Comparison of ENCODE assay signal across 19 cellular contexts in the genomic region with DNA sequence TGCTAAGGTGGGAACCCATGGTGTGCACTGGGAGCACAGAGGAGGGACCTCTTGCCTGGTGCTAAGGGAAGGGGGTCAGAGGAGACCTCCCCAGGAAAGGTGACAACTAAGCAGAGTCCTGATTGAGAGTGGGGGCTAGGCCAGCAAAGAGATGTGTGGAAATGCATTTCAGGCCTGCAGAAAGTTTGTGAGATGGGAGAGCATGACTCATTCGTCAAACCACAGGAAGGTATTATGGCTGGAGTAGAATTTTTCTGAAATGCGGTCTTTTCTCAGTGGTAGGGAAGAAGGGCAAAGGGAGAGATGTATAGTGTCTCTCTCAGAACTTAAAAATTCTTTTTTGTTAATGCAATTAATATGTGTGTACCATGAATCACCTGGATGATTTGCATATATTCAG. TPM values are rescaled to one million over a fixed set of nuclear protein-coding genes. Genes with fewer than 3 reads are reported as not detected.
DNase-seq lines count a peak whose midpoint lies in the region; ATAC-seq and TF ChIP-seq lines count a peak whose summit lies in the region.
"Had no signal": no experiment of that assay in that cellular context is flagged by ENCODE, and none has a peak within 500 bp of the region (broad histone marks: within the 10 kb centered on the region; RNA-seq: fewer than 3 reads in every experiment).

No MANE protein-coding gene starts in this region.

- no peaks in the 10 kb centered on the region for H3K27me3 Mint-ChIP-seq in activated naive CD8-positive, alpha-beta T cell treated with anti-CD3 and anti-CD28 coated beads, Interleukin-2, amount 50 U/mL, for 24 hours
- H3K27me3 Mint-ChIP-seq in activated naive CD8-positive, alpha-beta T cell treated with anti-CD3 and anti-CD28 coated beads for 36 hours = peaks cover 3% of the 10 kb centered on the region
- no peaks in the 10 kb centered on the region for H3K27me3 Mint-ChIP-seq in stimulated activated naive CD8-positive, alpha-beta T cell treated with anti-CD3 and anti-CD28 coated beads, Interleukin-15, amount 100 ng/mL, for 72 hours

- TF ChIP-seq POLR2A in GM18505 (IDR thresholded peaks at IDR 0.05; ENCODE audit: borderline replicate concordance, extremely low read depth, insufficient read depth, insufficient read length) = no peak

- peaks cover 5% of the 10 kb centered on the region for H3K9me3 Mint-ChIP-seq in activated naive CD8-positive, alpha-beta T cell treated with anti-CD3 and anti-CD28 coated beads, Interleukin-2, amount 50 U/mL, for 24 hours
- H3K9me3 Mint-ChIP-seq in activated naive CD8-positive, alpha-beta T cell treated with anti-CD3 and anti-CD28 coated beads for 36 hours = peaks cover 7% of the 10 kb centered on the region
- H3K9me3 Mint-ChIP-seq in stimulated activated naive CD8-positive, alpha-beta T cell treated with anti-CD3 and anti-CD28 coated beads, Interleukin-15, amount 100 ng/mL, for 72 hours = peaks cover 0 to 8% of the 10 kb centered on the region in 2 donors
- H3K9me3 Mint-ChIP-seq: neural crest cell had no signal

- no peak overlapping the region for H3K4me3 Mint-ChIP-seq in activated naive CD8-positive, alpha-beta T cell treated with anti-CD3 and anti-CD28 coated beads, Interleukin-2, amount 50 U/mL, for 24 hours
- no peak overlapping the region for H3K4me3 Mint-ChIP-seq in activated naive CD8-positive, alpha-beta T cell treated with anti-CD3 and anti-CD28 coated beads for 36 hours
- no peak overlapping the region for H3K4me3 Mint-ChIP-seq in stimulated activated naive CD8-positive, alpha-beta T cell treated with anti-CD3 and anti-CD28 coated beads, Interleukin-15, amount 100 ng/mL, for 72 hours
- H3K4me3 Mint-ChIP-seq: neural crest cell had no signal

- ATAC-seq in activated naive CD8-positive, alpha-beta T cell treated with anti-CD3 and anti-CD28 coated beads, Interleukin-2, amount 50 U/mL, for 24 hours = peak; percentile 66
- peak; percentile 26 for ATAC-seq in stimulated activated naive CD8-positive, alpha-beta T cell treated with anti-CD3 and anti-CD28 coated beads, Interleukin-15, amount 100 ng/mL, for 72 hours
- ATAC-seq in GM18505 (IDR thresholded peaks at IDR 0.05; ENCODE audit: unreplicated experiment) (no peak), HG03432 (IDR thresholded peaks at IDR 0.05; ENCODE audit: unreplicated experiment) (no peak), GM19395 (IDR thresholded peaks at IDR 0.05; ENCODE audit: unreplicated experiment) (no peak)

- no peaks in the 10 kb centered on the region for H3K36me3 Mint-ChIP-seq in activated naive CD8-positive, alpha-beta T cell treated with anti-CD3 and anti-CD28 coated beads, Interleukin-2, amount 50 U/mL, for 24 hours (ENCODE audit: low read depth)
- peaks cover 3% of the 10 kb centered on the region for H3K36me3 Mint-ChIP-seq in activated naive CD8-positive, alpha-beta T cell treated with anti-CD3 and anti-CD28 coated beads for 36 hours

- no peak for DNase-seq in activated naive CD8-positive, alpha-beta T cell treated with anti-CD3 and anti-CD28 coated beads, Interleukin-2, amount 50 U/mL, for 24 hours
- no peak for DNase-seq in activated naive CD8-positive, alpha-beta T cell treated with anti-CD3 and anti-CD28 coated beads for 36 hours
- DNase-seq in SIG-M5 (lab: John Stamatoyannopoulos, UW) (peak; percentile 53), epithelial cell of prostate (ENCODE audit: low read depth, low spot score) (no peak)
- no peak for DNase-seq in stimulated activated naive CD8-positive, alpha-beta T cell treated with anti-CD3 and anti-CD28 coated beads, Interleukin-15, amount 100 ng/mL, for 72 hours
- DNase-seq: 8988T; activated CD4-positive, alpha-beta T cell treated with anti-CD3 and anti-CD28 coated beads for 1 hour; activated T-cell treated with anti-CD3 and anti-CD28 coated beads, Interleukin-2, amount 50 U/mL, for 48 hours; esophagus squamous epithelium; KG1; left lung; small intestine; upper lobe of left lung had no signal

- no peak overlapping the region for H3K27ac Mint-ChIP-seq in activated naive CD8-positive, alpha-beta T cell treated with anti-CD3 and anti-CD28 coated beads, Interleukin-2, amount 50 U/mL, for 24 hours
- no peak overlapping the region for H3K27ac Mint-ChIP-seq in activated naive CD8-positive, alpha-beta T cell treated with anti-CD3 and anti-CD28 coated beads for 36 hours
- no peak overlapping the region for H3K27ac Mint-ChIP-seq in stimulated activated naive CD8-positive, alpha-beta T cell treated with anti-CD3 and anti-CD28 coated beads, Interleukin-15, amount 100 ng/mL, for 72 hours

- peaks cover 23% of the 10 kb centered on the region for H3K4me1 Mint-ChIP-seq in activated naive CD8-positive, alpha-beta T cell treated with anti-CD3 and anti-CD28 coated beads, Interleukin-2, amount 50 U/mL, for 24 hours
- H3K4me1 Mint-ChIP-seq in activated naive CD8-positive, alpha-beta T cell treated with anti-CD3 and anti-CD28 coated beads for 36 hours = peaks cover 15% of the 10 kb centered on the region
- H3K4me1 Mint-ChIP-seq in stimulated activated naive CD8-positive, alpha-beta T cell treated with anti-CD3 and anti-CD28 coated beads, Interleukin-15, amount 100 ng/mL, for 72 hours = peaks cover 12% of the 10 kb centered on the region
- H3K4me1 Mint-ChIP-seq: neural crest cell had no signal

- peak overlapping the region; percentile 66 for H3K27ac ChIP-seq in epithelial cell of prostate
- H3K27ac ChIP-seq: cardiac muscle cell, esophagus squamous epithelium, SK-N-MC, upper lobe of left lung had no signal

RNA-seq across cellular contexts. Expression of gene EDN1, which starts 23.6 kb away (rescaled TPM):
- not detected for total RNA-seq in activated naive CD8-positive, alpha-beta T cell treated with anti-CD3 and anti-CD28 coated beads for 36 hours
- total RNA-seq: neural crest cell had no signal

Comparison
In these comparisons a context has a peak if more than half of its experiments do, and no peak if none do; other contexts are left out.
1. ATAC-seq: peak in activated naive CD8-positive, alpha-beta T cell treated with anti-CD3 and anti-CD28 coated beads, Interleukin-2, amount 50 U/mL, for 24 hours (single experiment) and stimulated activated naive CD8-positive, alpha-beta T cell treated with anti-CD3 and anti-CD28 coated beads, Interleukin-15, amount 100 ng/mL, for 72 hours (single experiment); none in GM18505 (single experiment), HG03432 (single experiment) and GM19395 (single experiment).